Comparison of ENCODE assay signal across 9 cellular contexts in genomic region chr22:35835267-35835997, GRCh38.
A peak's percentile ranks its signal among the peaks of the same experiment; 100 is the strongest.
DNase-seq lines count a peak whose midpoint lies in the region; ATAC-seq and TF ChIP-seq lines count a peak whose summit lies in the region.
"Had no signal": no experiment of that assay in that cellular context is flagged by ENCODE, and none has a peak within 500 bp of the region (broad histone marks: within the 10 kb centered on the region; RNA-seq: fewer than 3 reads in every experiment).

No MANE protein-coding gene starts in this region.

- H3K4ac ChIP-seq in mesenchymal stem cell (ENCODE audit: low read depth in 1 of 2, low read length in 2 of 2) = no peak overlapping the region

- H3K9me3 Mint-ChIP-seq in immature natural killer cell = no peaks in the 10 kb centered on the region

- H3K4me3 ChIP-seq in heart right ventricle (peak overlapping the region in 9 of 10 donors; percentile 13 to 50 (median 40)), colonic mucosa (no peak overlapping the region), mesenchymal stem cell (ENCODE audit: insufficient read depth in 1 of 2, low read depth in 1 of 2, low read length in 2 of 2) (peak overlapping the region in 1 of 2 experiments; percentile 86), urinary bladder (ENCODE audit: low read depth, low read length) (no peak overlapping the region)

- H3K9ac ChIP-seq in colonic mucosa (ENCODE audit: low read depth in 2 of 2, low read length in 2 of 2) = peak overlapping the region in 1 of 2 donors; percentile 63
- peak overlapping the region; percentile 93 for H3K9ac ChIP-seq in mesenchymal stem cell (ENCODE audit: low read length)

- no peak overlapping the region for H4K91ac ChIP-seq in mesenchymal stem cell (ENCODE audit: low read length)

- peak overlapping the region in 1 of 5 donors; percentile 1 for H3K4me3 Mint-ChIP-seq in immature natural killer cell

- intact Hi-C loops in heart right ventricle (cut with DNase I) (loop anchor here in 6 of 10 donors (2.0 to 10.0 kb wide), 10 partner anchors 43 to 208 kb away; partner anchors contain the start of gene APOL6 (in 1 of the 6)), Right ventricle myocardium superior (cut with DNase I) (loop anchor here (10.0 kb wide), 1 partner anchor 211 kb away; no protein-coding TSS in a partner anchor), colonic mucosa (cut with DNase I) (loop anchor here (5.0 to 10.0 kb wide), 2 partner anchors 77 to 201 kb away; no protein-coding TSS in a partner anchor)

- H3K27ac ChIP-seq in heart right ventricle (peak overlapping the region; percentile 8 to 87 (median 78)), colonic mucosa (peak overlapping the region; percentile 53), mesenchymal stem cell (ENCODE audit: low read length, poor library complexity, severe bottlenecking) (peak overlapping the region; percentile 96), urinary bladder (ENCODE audit: low read depth) (peak overlapping the region; percentile 6)
- H3K27ac ChIP-seq: neutrophil had no signal

- ATAC-seq in heart right ventricle (no peak), Right ventricle myocardium superior (ENCODE audit: poor library complexity) (no peak)

- H3K79me1 ChIP-seq in mesenchymal stem cell (replicated peaks; ENCODE audit: low read length, poor library complexity, severe bottlenecking) = no peaks in the 10 kb centered on the region

- H3K9me3 ChIP-seq in heart right ventricle = no peaks in the 10 kb centered on the region
- no peaks in the 10 kb centered on the region for H3K9me3 ChIP-seq in colonic mucosa
- H3K9me3 ChIP-seq in mesenchymal stem cell (ENCODE audit: control insufficient read depth, low read length) = no peaks in the 10 kb centered on the region
- H3K9me3 ChIP-seq: neutrophil had no signal

- H3K36me3 Mint-ChIP-seq in immature natural killer cell = no peaks in the 10 kb centered on the region

- no peak overlapping the region for H3K27ac Mint-ChIP-seq in immature natural killer cell

- no peak overlapping the region for H2BK15ac ChIP-seq in mesenchymal stem cell (ENCODE audit: low read depth, poor library complexity, severe bottlenecking)

- DNase-seq in heart right ventricle = no peak
- no peak for DNase-seq in Right ventricle myocardium superior
- no peak for DNase-seq in colonic mucosa
- peak; percentile 58 for DNase-seq in mesenchymal stem cell
- DNase-seq in immature natural killer cell = no peak
- no peak for DNase-seq in effector CD4-positive, alpha-beta T cell
- DNase-seq in inferior parietal cortex (ENCODE audit: extremely low spot score) = no peak

- no peak overlapping the region for H3K14ac ChIP-seq in mesenchymal stem cell (ENCODE audit: low read length in 2 of 2)

- 20 to 26% methylated on average over 3 of the region's 3 CpGs for WGBS in heart right ventricle, 2 donors
- WGBS in mesenchymal stem cell = 14% methylated on average over 1 of the region's 3 CpGs
- WGBS in urinary bladder = 11% methylated on average over 3 of the region's 3 CpGs

- H3K27me3 ChIP-seq in heart right ventricle (no peaks in the 10 kb centered on the region), colonic mucosa (no peaks in the 10 kb centered on the region), mesenchymal stem cell (ENCODE audit: control insufficient read depth in 1 of 2, insufficient read depth in 1 of 2, low read length in 2 of 2) (no peaks in the 10 kb centered on the region)

- peaks cover 1 to 12% (median 5%) of the 10 kb centered on the region in 3 donors for H3K27me3 Mint-ChIP-seq in immature natural killer cell (ENCODE audit: low read depth in 3 of 3)

- H3K23ac ChIP-seq in mesenchymal stem cell (ENCODE audit: low read length in 2 of 2) = no peak overlapping the region

- peak overlapping the region in 1 of 2 experiments; percentile 16 for H3K18ac ChIP-seq in mesenchymal stem cell (ENCODE audit: low read depth in 1 of 2, low read length in 2 of 2)

- H2BK12ac ChIP-seq in mesenchymal stem cell (ENCODE audit: low read length in 2 of 2) = no peak overlapping the region

- TF ChIP-seq CTCF in heart right ventricle (IDR thresholded peaks at IDR 0.05) = no peak
- TF ChIP-seq CTCF in colonic mucosa (IDR thresholded peaks at IDR 0.05) = no peak

- H3K4me2 ChIP-seq in mesenchymal stem cell (ENCODE audit: low read length, poor library complexity, severe bottlenecking) = peak overlapping the region; percentile 63

- no peak overlapping the region for H4K8ac ChIP-seq in mesenchymal stem cell (ENCODE audit: low read length)

- H3K36me3 ChIP-seq in heart right ventricle (no peaks in the 10 kb centered on the region), colonic mucosa (no peaks in the 10 kb centered on the region), mesenchymal stem cell (ENCODE audit: control insufficient read depth in 1 of 2, insufficient read depth in 2 of 2, low read depth in 1 of 2, low read length in 2 of 2) (peaks cover 6 to 8% of the 10 kb centered on the region in 2 experiments), urinary bladder (ENCODE audit: insufficient read depth) (no peaks in the 10 kb centered on the region)
- H3K36me3 ChIP-seq: neutrophil had no signal

- H2AK5ac ChIP-seq in mesenchymal stem cell (ENCODE audit: low read length, severe bottlenecking) = no peak overlapping the region

- H3K4me1 Mint-ChIP-seq in immature natural killer cell = no peaks in the 10 kb centered on the region

- no peak overlapping the region for H2BK120ac ChIP-seq in mesenchymal stem cell (ENCODE audit: low read depth, low read length)

- no peak overlapping the region for H2BK5ac ChIP-seq in mesenchymal stem cell (ENCODE audit: low read depth, low read length, poor library complexity, severe bottlenecking)

- H3K4me1 ChIP-seq in heart right ventricle (peaks cover 11 to 95% (median 59%) of the 10 kb centered on the region in 9 donors), colonic mucosa (no peaks in the 10 kb centered on the region), mesenchymal stem cell (ENCODE audit: control insufficient read depth, insufficient read depth, low read depth, low read length) (peaks cover 2% of the 10 kb centered on the region), urinary bladder (ENCODE audit: insufficient read depth) (no peaks in the 10 kb centered on the region)

- no peak overlapping the region for H2AFZ ChIP-seq in mesenchymal stem cell (ENCODE audit: low read depth, low read length)

Comparison
In these comparisons a context has a peak if more than half of its experiments do, and no peak if none do; other contexts are left out.
1. H3K27ac ChIP-seq: peak in every context shown above with its lines; median percentile 96 in mesenchymal stem cell; 78 in heart right ventricle; 53 in colonic mucosa; 6 in urinary bladder.
2. H3K4me3 ChIP-seq: peak in heart right ventricle (9 of 10); none in colonic mucosa (single experiment) and urinary bladder (single experiment).